ENCODE assay signal across 17 cellular contexts in genomic region chr6:139378226-139378625, GRCh38.
"Had no signal": no experiment of that assay in that cellular context is flagged by ENCODE, and none has a peak within 500 bp of the region (broad histone marks: within the 10 kb centered on the region; RNA-seq: fewer than 3 reads in every experiment).

No MANE protein-coding gene starts in this region.

- H3K27me3 ChIP-seq: colonic mucosa, heart right ventricle, left lung, neural progenitor cell, pancreas, thyroid gland, uterus had no signal

- H3K27ac ChIP-seq: colonic mucosa, heart right ventricle, left lung, neural progenitor cell, pancreas, skin epidermis, thyroid gland, uterus had no signal

- H3K27ac Mint-ChIP-seq: neural progenitor cell; T-helper 2 cell treated with Interferon-gamma antibody and Interleukin-4, amounts not matched to agents 5 μg/mL and 100 μg/mL, for 36 hours had no signal

- H3K36me3 ChIP-seq: colonic mucosa, left lung, neural progenitor cell, pancreas, uterus had no signal

- H2AFZ ChIP-seq: neural progenitor cell had no signal

- H3K4me1 ChIP-seq: colonic mucosa, uterus had no signal

- H3K9me3 ChIP-seq: colonic mucosa, left lung, pancreas, thyroid gland, uterus had no signal

- FAIRE-seq: frontal cortex, pancreas had no signal

- H3K9ac ChIP-seq: neural progenitor cell had no signal

- H3K27me3 Mint-ChIP-seq: activated CD8-positive, alpha-beta T cell treated with anti-CD3 and anti-CD28 coated beads for 36 hours had no signal

- DNase-seq: activated CD4-positive, alpha-beta T cell treated with anti-CD3 and anti-CD28 coated beads for 1 hour; activated CD8-positive, alpha-beta memory T cell treated with anti-CD3 and anti-CD28 coated beads, Interleukin-2, amount 50 U/mL, for 4 hours; activated naive CD4-positive, alpha-beta T cell; caudate nucleus; colonic mucosa; heart right ventricle; left lung; mesenchymal stem cell; pancreas; thyroid gland; uterus had no signal

- H3K4me2 ChIP-seq: neural progenitor cell had no signal

- H3K9me3 Mint-ChIP-seq: activated CD8-positive, alpha-beta T cell treated with anti-CD3 and anti-CD28 coated beads for 36 hours; activated T-cell treated with anti-CD3 and anti-CD28 coated beads, Interleukin-2, amount 50 U/mL, for 72 hours; T-helper 2 cell treated with Interferon-gamma antibody and Interleukin-4, amounts not matched to agents 5 μg/mL and 100 μg/mL, for 36 hours had no signal

- H3K4me3 Mint-ChIP-seq: activated CD8-positive, alpha-beta T cell treated with anti-CD3 and anti-CD28 coated beads for 36 hours; neural progenitor cell; T-helper 2 cell treated with Interferon-gamma antibody and Interleukin-4, amounts not matched to agents 5 μg/mL and 100 μg/mL, for 36 hours had no signal

- H3K4me3 ChIP-seq: colonic mucosa, heart right ventricle, left lung, neural progenitor cell, pancreas, skin epidermis, thyroid gland, uterus had no signal

- ATAC-seq: activated CD8-positive, alpha-beta T cell treated with anti-CD3 and anti-CD28 coated beads for 36 hours; heart right ventricle; left lung; pancreas had no signal
